Comparison of ENCODE assay signal across 15 cellular contexts in genomic region chr4:123786159-123786915, GRCh38.
DNase-seq lines count a peak whose midpoint lies in the region; ATAC-seq, FAIRE-seq and TF ChIP-seq lines count a peak whose summit lies in the region.
"Had no signal": no experiment of that assay in that cellular context is flagged by ENCODE, and none has a peak within 500 bp of the region (broad histone marks: within the 10 kb centered on the region; RNA-seq: fewer than 3 reads in every experiment).

No MANE protein-coding gene starts in this region.

- no peak overlapping the region; the same call in 1 of the 2 replicates for H3K18ac ChIP-seq in H1 (ENCODE audit: extremely low read depth, low read length)

- H3K4me1 Mint-ChIP-seq in GM23338 = peaks cover 37% of the 10 kb centered on the region
- H3K4me1 Mint-ChIP-seq in natural killer cell = no peaks in the 10 kb centered on the region
- H3K4me1 Mint-ChIP-seq: IgD-negative memory B cell, memory B cell had no signal

- H3K4me1 ChIP-seq in GM23338 (ENCODE audit: insufficient read depth) (peaks cover 26% of the 10 kb centered on the region), H1 (replicated peaks in 1 of 4; ENCODE audit: control insufficient read depth in 3 of 4, insufficient read depth in 4 of 4, low read length in 3 of 4) (peaks cover 1 to 18% (median 6%) of the 10 kb centered on the region in 4 experiments), lower lobe of right lung (peaks cover 12% of the 10 kb centered on the region), skeletal muscle satellite cell (ENCODE audit: control insufficient read depth, insufficient read depth, low read length) (peaks cover 52% of the 10 kb centered on the region)

- no peak overlapping the region for H3K4me3 ChIP-seq in GM23338
- H3K4me3 ChIP-seq in H1 (ENCODE audit: extremely low read depth in 1 of 4, insufficient read depth in 2 of 4, low read depth in 3 of 4, low read length in 4 of 4) = no peak overlapping the region
- H3K4me3 ChIP-seq in lower lobe of right lung = no peak overlapping the region
- no peak overlapping the region for H3K4me3 ChIP-seq in skeletal muscle satellite cell (ENCODE audit: low read length)
- H3K4me3 ChIP-seq: SJSA1 had no signal

- H3K27me3 ChIP-seq in GM23338 (ENCODE audit: insufficient read depth) (no peaks in the 10 kb centered on the region), H1 (replicated peaks in 1 of 4; ENCODE audit: control insufficient read depth in 3 of 4, extremely low read depth in 1 of 4, insufficient read depth in 3 of 4, low read length in 3 of 4) (peaks cover 0 to 1% (median 0%) of the 10 kb centered on the region in 4 experiments; a peak in 1 of 7 replicates), lower lobe of right lung (ENCODE audit: low read depth) (no peaks in the 10 kb centered on the region), skeletal muscle satellite cell (ENCODE audit: control insufficient read depth, insufficient read depth, low read length) (no peaks in the 10 kb centered on the region)
- H3K27me3 ChIP-seq: SJSA1 had no signal

- peak overlapping the region; percentile 21 for H2BK120ac ChIP-seq in H1 (replicated peaks; ENCODE audit: low read depth, low read length)

- H3K23me2 ChIP-seq in H1 (ENCODE audit: low read depth, low read length) = no peaks in the 10 kb centered on the region; the same call in 1 of the 2 replicates

- H3K9me3 ChIP-seq in H1 (ENCODE audit: insufficient read depth in 2 of 2, low read depth in 1 of 2, low read length in 1 of 2) (no peaks in the 10 kb centered on the region), lower lobe of right lung (no peaks in the 10 kb centered on the region), skeletal muscle satellite cell (replicated peaks; ENCODE audit: low read length) (no peaks in the 10 kb centered on the region)
- H3K9me3 ChIP-seq: SJSA1 had no signal

- peaks cover 2% of the 10 kb centered on the region; the same call in 1 of the 3 replicates for H3K36me3 Mint-ChIP-seq in GM23338 (ENCODE audit: low read depth)
- H3K36me3 Mint-ChIP-seq in natural killer cell = no peaks in the 10 kb centered on the region
- H3K36me3 Mint-ChIP-seq: IgD-negative memory B cell, memory B cell had no signal

- no peak for ATAC-seq in GM23338
- ATAC-seq in lower lobe of right lung = peak in 1 of 2 donors; percentile 54
- no peak for ATAC-seq in natural killer cell

- H3K9ac ChIP-seq in H1 (replicated peaks in 1 of 4; ENCODE audit: extremely low read depth in 1 of 4, low read depth in 3 of 4, low read length in 3 of 4) (no peak overlapping the region), skeletal muscle satellite cell (ENCODE audit: low read depth, low read length) (peak overlapping the region; percentile 24)

- H3F3A ChIP-seq in GM23338 (replicated peaks; ENCODE audit: low read depth) = no peaks in the 10 kb centered on the region

- H3K27me3 Mint-ChIP-seq in GM23338 (ENCODE audit: insufficient read depth, low read depth, poor library complexity) = peaks cover 2% of the 10 kb centered on the region
- peaks cover 0 to 27% of the 10 kb centered on the region in 2 donors for H3K27me3 Mint-ChIP-seq in natural killer cell (ENCODE audit: low read depth in 2 of 2)
- H3K27me3 Mint-ChIP-seq: dendritic cell treated with granulocyte-macrophage colony-stimulating factor and Interleukin-4, amounts not matched to agents 40 ng/mL and 50 ng/mL, for 4 days; IgD-negative memory B cell had no signal

- no peak overlapping the region for H3K4me2 ChIP-seq in GM23338
- H3K4me2 ChIP-seq in H1 (ENCODE audit: insufficient read depth in 1 of 2, low read depth in 2 of 2, low read length in 2 of 2) = no peak overlapping the region
- H3K4me2 ChIP-seq in skeletal muscle satellite cell (ENCODE audit: low read length) = peak overlapping the region; percentile 24

- WGBS in H1 (ENCODE audit: extremely low coverage in 1 of 2, insufficient coverage in 1 of 2, insufficient read length in 1 of 2, insufficient replicate concordance in 2 of 2, low coverage in 1 of 2, low lambda C conversion rate in 2 of 2, missing lambda C conversion rate in 1 of 2), 2 experiments = 82% methylated on average over 6 of the region's 6 CpGs; no CpG with 5 or more reads in 1 of the 2 experiments

- intact Hi-C loops in lower lobe of right lung (cut with DNase I) = no loop called here
- intact Hi-C loops in natural killer cell (cut with micrococcal nuclease) = no loop called here

- no peak overlapping the region for H4K8ac ChIP-seq in H1 (ENCODE audit: extremely low read depth, insufficient read depth, low read length)

- no peaks in the 10 kb centered on the region for H3K79me2 ChIP-seq in GM23338 (replicated peaks; ENCODE audit: insufficient read depth)
- H3K79me2 ChIP-seq in H1 (ENCODE audit: control insufficient read depth in 1 of 2, insufficient read depth in 2 of 2, low read length in 2 of 2) = no peaks in the 10 kb centered on the region

- POLR2A ChIA-PET in H1 (lab: Charles Lee; ENCODE audit: partially characterized antibody) = no interaction called here

- peak overlapping the region; percentile 44; the same call in 1 of the 2 replicates for H2AFZ ChIP-seq in GM23338
- H2AFZ ChIP-seq in H1 (ENCODE audit: low read length) = no peak overlapping the region

- no peak overlapping the region for H2BK5ac ChIP-seq in H1 (ENCODE audit: low read depth, low read length)

- peak overlapping the region; percentile 43; the same call in 1 of the 2 replicates for H3K27ac ChIP-seq in GM23338 (ENCODE audit: low read depth)
- peak overlapping the region; percentile 21; the same call in 1 of the 2 replicates for H3K27ac ChIP-seq in H1 (ENCODE audit: low read depth, low read length)
- H3K27ac ChIP-seq in lower lobe of right lung = peak overlapping the region; percentile 66
- H3K27ac ChIP-seq: SJSA1 had no signal

- peak overlapping the region; percentile 30; the same call in 1 of the 2 replicates for H3K27ac Mint-ChIP-seq in GM23338
- H3K27ac Mint-ChIP-seq in natural killer cell = no peak overlapping the region
- H3K27ac Mint-ChIP-seq: dendritic cell treated with granulocyte-macrophage colony-stimulating factor and Interleukin-4, amounts not matched to agents 40 ng/mL and 50 ng/mL, for 4 days; IgD-negative memory B cell; memory B cell had no signal

- H3K36me3 ChIP-seq in GM23338 (ENCODE audit: insufficient read depth) = no peaks in the 10 kb centered on the region
- H3K36me3 ChIP-seq in H1 (ENCODE audit: control insufficient read depth in 2 of 4, insufficient read depth in 4 of 4, low read length in 3 of 4) = no peaks in the 10 kb centered on the region
- no peaks in the 10 kb centered on the region for H3K36me3 ChIP-seq in lower lobe of right lung
- no peaks in the 10 kb centered on the region for H3K36me3 ChIP-seq in skeletal muscle satellite cell (ENCODE audit: insufficient read depth, low read length)
- H3K36me3 ChIP-seq: SJSA1 had no signal

- no peaks in the 10 kb centered on the region for H3K9me3 Mint-ChIP-seq in GM23338
- H3K9me3 Mint-ChIP-seq in natural killer cell = peaks cover 0 to 3% of the 10 kb centered on the region in 2 donors
- H3K9me3 Mint-ChIP-seq: dendritic cell treated with granulocyte-macrophage colony-stimulating factor and Interleukin-4, amounts not matched to agents 40 ng/mL and 50 ng/mL, for 4 days; IgD-negative memory B cell; memory B cell had no signal

- no peak overlapping the region for H2AK5ac ChIP-seq in H1 (ENCODE audit: low read depth, low read length)

- H4K20me1 ChIP-seq in GM23338 (replicated peaks; ENCODE audit: insufficient read depth) (no peaks in the 10 kb centered on the region), H1 (replicated peaks in 1 of 2; ENCODE audit: control insufficient read depth in 1 of 2, insufficient read depth in 2 of 2, low read length in 2 of 2) (no peaks in the 10 kb centered on the region)

- no peak for FAIRE-seq in H1 (lab: Jason Lieb, UNC)

- H2BK12ac ChIP-seq in H1 (ENCODE audit: low read depth, low read length) = no peak overlapping the region

- DNase-seq in GM23338 (ENCODE audit: low spot score) (no peak), H1 (ENCODE audit: low read depth in 1 of 2, low spot score in 2 of 2) (no peak), lower lobe of right lung (no peak), CD1c-positive myeloid dendritic cell (ENCODE audit: extremely low spot score) (no peak), HT-29 (ENCODE audit: low spot score) (no peak), natural killer cell (no peak), retina (no peak)
- DNase-seq: activated CD4-positive, alpha-beta T cell treated with anti-CD3 and anti-CD28 coated beads, Interleukin-2, amount 50 U/mL, for 48 hours; amniotic stem cell; NCI-H1092 treated with DMSO at 0.1 percent for 48 hours had no signal

- no peak overlapping the region for H3K14ac ChIP-seq in H1 (ENCODE audit: insufficient read length)

- H2BK15ac ChIP-seq in H1 (ENCODE audit: low read length) = no peak overlapping the region

- no peak overlapping the region for H3K4ac ChIP-seq in H1 (replicated peaks; ENCODE audit: insufficient read length, low read depth, low read length)

- H3K23ac ChIP-seq in H1 (ENCODE audit: insufficient read length) = no peak overlapping the region

- TF ChIP-seq EP300 in H1 (IDR thresholded peaks at IDR 0.05; ENCODE audit: borderline replicate concordance in 1 of 2, low read depth in 2 of 2, low read length in 2 of 2) = no peak

- no peak overlapping the region for H4K5ac ChIP-seq in H1 (ENCODE audit: insufficient read length, low read depth, low read length)

- CTCF ChIA-PET in H1 (lab: Charles Lee; ENCODE audit: partially characterized antibody) = interaction anchor here (2.6 kb wide), 1 partner anchor 13 kb away, joined by 9 read pairs; no protein-coding TSS in a partner anchor

- H3K79me1 ChIP-seq in H1 (ENCODE audit: low read depth, low read length) = no peaks in the 10 kb centered on the region

- no peak overlapping the region for H3K4me3 Mint-ChIP-seq in GM23338
- H3K4me3 Mint-ChIP-seq in natural killer cell = no peak overlapping the region
- H3K4me3 Mint-ChIP-seq: dendritic cell treated with granulocyte-macrophage colony-stimulating factor and Interleukin-4, amounts not matched to agents 40 ng/mL and 50 ng/mL, for 4 days; IgD-negative memory B cell; memory B cell had no signal

- H3K56ac ChIP-seq in H1 (replicated peaks; ENCODE audit: insufficient read length, low read depth, low read length) = no peak overlapping the region

- peak overlapping the region; percentile 20 for H4K91ac ChIP-seq in H1 (replicated peaks; ENCODE audit: insufficient read length, low read length)

- TF ChIP-seq CTCF in GM23338 (conservative IDR thresholded peaks at IDR 0.05; ENCODE audit: low read depth in 2 of 2) (no peak), H1 (IDR thresholded peaks at IDR 0.05; ENCODE audit: control extremely low read depth in 1 of 3, insufficient read depth in 1 of 3, low read depth in 1 of 3, low read length in 3 of 3) (no peak), lower lobe of right lung (IDR thresholded peaks at IDR 0.05) (no peak), natural killer cell (IDR thresholded peaks at IDR 0.05) (no peak)

- no peak for TF ChIP-seq RAD21 in H1 (IDR thresholded peaks at IDR 0.05 in 1 of 2, conservative IDR thresholded peaks at IDR 0.05 in 1 of 2; ENCODE audit: low read depth in 2 of 2, low read length in 2 of 2)

- TF ChIP-seq POLR2A in H1 (IDR thresholded peaks at IDR 0.05; ENCODE audit: control extremely low read depth in 1 of 2, low read depth in 2 of 2, low read length in 2 of 2) = no peak

- peaks cover 11% of the 10 kb centered on the region; the same call in 1 of the 2 replicates for H3K9me2 ChIP-seq in GM23338 (ENCODE audit: insufficient read depth)

- peak overlapping the region; percentile 91; the same call in 1 of the 2 replicates for H2BK20ac ChIP-seq in H1 (ENCODE audit: low read length)

TF ChIP-seq in H1, 55 proteins besides CTCF, POLR2A, EP300 and RAD21 (continues in another document):
- TF ChIP-seq BACH1 (IDR thresholded peaks at IDR 0.05; ENCODE audit: low read length) = no peak
